1 cellular context compared by ENCODE assay signal in genomic region chr7:1101580-1102431, GRCh38.
TF ChIP-seq lines count a peak whose summit lies in the region.

No MANE protein-coding gene starts in this region.

TF ChIP-seq in HepG2, 621 proteins besides CTCF, POLR2A, EP300 and RAD21 (continued from another document and continues in another):
- TF ChIP-seq, protein P1, sequence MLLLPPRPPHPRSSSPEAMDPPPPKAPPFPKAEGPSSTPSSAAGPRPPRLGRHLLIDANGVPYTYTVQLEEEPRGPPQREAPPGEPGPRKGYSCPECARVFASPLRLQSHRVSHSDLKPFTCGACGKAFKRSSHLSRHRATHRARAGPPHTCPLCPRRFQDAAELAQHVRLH (CRISPR knock-in tag; IDR thresholded peaks at IDR 0.05; ENCODE audit: borderline replicate concordance, low read depth), result no peak
- TF ChIP-seq RERE (CRISPR knock-in tag; IDR thresholded peaks at IDR 0.05; ENCODE audit: low read depth) (no peak), ZBTB20 (CRISPR knock-in tag; IDR thresholded peaks at IDR 0.05; ENCODE audit: borderline replicate concordance, low read depth) (no peak; the same call in 1 of the 2 replicates), ZNF264 (CRISPR knock-in tag; IDR thresholded peaks at IDR 0.05) (0 out of 2 replicates have a peak, but pooled peaks have one; percentile 46), MAFG (CRISPR knock-in tag; IDR thresholded peaks at IDR 0.05) (no peak), ZBTB38 (CRISPR knock-in tag; IDR thresholded peaks at IDR 0.05) (peak; percentile 97), MYC (CRISPR knock-in tag; IDR thresholded peaks at IDR 0.05; ENCODE audit: borderline replicate concordance) (peak; percentile 66; the same call in 1 of the 2 replicates), RXRA (CRISPR knock-in tag; IDR thresholded peaks at IDR 0.05) (peak; percentile 37; the same call in 1 of the 2 replicates), SAP130 (CRISPR knock-in tag; IDR thresholded peaks at IDR 0.05; ENCODE audit: low read depth) (peak; percentile 45), ZNF557 (CRISPR knock-in tag; IDR thresholded peaks at IDR 0.05) (no peak), ZNF256 (CRISPR knock-in tag; conservative IDR thresholded peaks at IDR 0.05) (no peak), ZNF382 (CRISPR knock-in tag; IDR thresholded peaks at IDR 0.05; ENCODE audit: borderline replicate concordance) (no peak), HOMEZ (CRISPR knock-in tag; IDR thresholded peaks at IDR 0.05; ENCODE audit: low read depth) (no peak), ZNF75D (CRISPR knock-in tag; IDR thresholded peaks at IDR 0.05; ENCODE audit: borderline replicate concordance) (no peak), ZNF720 (CRISPR knock-in tag; IDR thresholded peaks at IDR 0.05) (no peak), MNT (IDR thresholded peaks at IDR 0.05) (0 out of 2 replicates have a peak, but pooled peaks have one; percentile 9), ADNP (CRISPR knock-in tag; IDR thresholded peaks at IDR 0.05) (no peak), MED8 (CRISPR knock-in tag; IDR thresholded peaks at IDR 0.05; ENCODE audit: insufficient replicate concordance) (no peak), U2AF2 (IDR thresholded peaks at IDR 0.05; ENCODE audit: low read depth, low read length) (0 out of 2 replicates have a peak, but pooled peaks have one; percentile 26), HNRNPLL (IDR thresholded peaks at IDR 0.05; ENCODE audit: low read depth, low read length, poor library complexity, severe bottlenecking) (no peak), ZNF577 (CRISPR knock-in tag; IDR thresholded peaks at IDR 0.05; ENCODE audit: borderline replicate concordance, low read depth) (no peak), FLYWCH1 (CRISPR knock-in tag; IDR thresholded peaks at IDR 0.05) (no peak), SIN3A (IDR thresholded peaks at IDR 0.05; ENCODE audit: borderline replicate concordance, low read depth, low read length) (no peak), SNRNP70 (IDR thresholded peaks at IDR 0.05; ENCODE audit: low read depth, low read length) (no peak), ZBTB1 (CRISPR knock-in tag; IDR thresholded peaks at IDR 0.05; ENCODE audit: borderline replicate concordance) (no peak), PCBP2 (optimal IDR thresholded peaks at IDR 0.05; ENCODE audit: low read depth, low read length, poor library complexity, severe bottlenecking) (no peak), ELF1 (CRISPR knock-in tag; IDR thresholded peaks at IDR 0.05) (no peak), ASH2L (IDR thresholded peaks at IDR 0.05; ENCODE audit: insufficient read length, low read depth, low read length) (no peak), CREM (IDR thresholded peaks at IDR 0.05) (no peak), CREM (CRISPR knock-in tag; IDR thresholded peaks at IDR 0.05) (no peak), ZNF746 (CRISPR knock-in tag; IDR thresholded peaks at IDR 0.05) (no peak), ZNF878 (CRISPR knock-in tag; IDR thresholded peaks at IDR 0.05) (0 out of 2 replicates have a peak, but pooled peaks have one; percentile 16), ZNF510 (CRISPR knock-in tag; IDR thresholded peaks at IDR 0.05; ENCODE audit: low read depth) (no peak), ZNF639 (CRISPR knock-in tag; conservative IDR thresholded peaks at IDR 0.05) (no peak), ZNF274 (CRISPR knock-in tag; IDR thresholded peaks at IDR 0.05) (no peak), NFKBIZ (CRISPR knock-in tag; IDR thresholded peaks at IDR 0.05) (no peak), CENPT (CRISPR knock-in tag; IDR thresholded peaks at IDR 0.05; ENCODE audit: low read depth) (no peak), CBFB (CRISPR knock-in tag; IDR thresholded peaks at IDR 0.05) (no peak)
- TF ChIP-seq, protein P2, sequence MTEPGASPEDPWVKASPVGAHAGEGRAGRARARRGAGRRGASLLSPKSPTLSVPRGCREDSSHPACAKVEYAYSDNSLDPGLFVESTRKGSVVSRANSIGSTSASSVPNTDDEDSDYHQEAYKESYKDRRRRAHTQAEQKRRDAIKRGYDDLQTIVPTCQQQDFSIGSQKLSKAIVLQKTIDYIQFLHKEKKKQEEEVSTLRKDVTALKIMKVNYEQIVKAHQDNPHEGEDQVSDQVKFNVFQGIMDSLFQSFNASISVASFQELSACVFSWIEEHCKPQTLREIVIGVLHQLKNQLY (CRISPR knock-in tag; IDR thresholded peaks at IDR 0.05), result no peak
- TF ChIP-seq, protein P3, sequence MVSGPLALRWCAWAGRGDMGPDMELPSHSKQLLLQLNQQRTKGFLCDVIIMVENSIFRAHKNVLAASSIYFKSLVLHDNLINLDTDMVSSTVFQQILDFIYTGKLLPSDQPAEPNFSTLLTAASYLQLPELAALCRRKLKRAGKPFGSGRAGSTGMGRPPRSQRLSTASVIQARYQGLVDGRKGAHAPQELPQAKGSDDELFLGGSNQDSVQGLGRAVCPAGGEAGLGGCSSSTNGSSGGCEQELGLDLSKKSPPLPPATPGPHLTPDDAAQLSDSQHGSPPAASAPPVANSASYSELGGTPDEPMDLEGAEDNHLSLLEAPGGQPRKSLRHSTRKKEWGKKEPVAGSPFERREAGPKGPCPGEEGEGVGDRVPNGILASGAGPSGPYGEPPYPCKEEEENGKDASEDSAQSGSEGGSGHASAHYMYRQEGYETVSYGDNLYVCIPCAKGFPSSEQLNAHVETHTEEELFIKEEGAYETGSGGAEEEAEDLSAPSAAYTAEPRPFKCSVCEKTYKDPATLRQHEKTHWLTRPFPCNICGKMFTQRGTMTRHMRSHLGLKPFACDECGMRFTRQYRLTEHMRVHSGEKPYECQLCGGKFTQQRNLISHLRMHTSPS (CRISPR knock-in tag; IDR thresholded peaks at IDR 0.05; ENCODE audit: low read depth), result peak; percentile 90
- TF ChIP-seq, protein P4, sequence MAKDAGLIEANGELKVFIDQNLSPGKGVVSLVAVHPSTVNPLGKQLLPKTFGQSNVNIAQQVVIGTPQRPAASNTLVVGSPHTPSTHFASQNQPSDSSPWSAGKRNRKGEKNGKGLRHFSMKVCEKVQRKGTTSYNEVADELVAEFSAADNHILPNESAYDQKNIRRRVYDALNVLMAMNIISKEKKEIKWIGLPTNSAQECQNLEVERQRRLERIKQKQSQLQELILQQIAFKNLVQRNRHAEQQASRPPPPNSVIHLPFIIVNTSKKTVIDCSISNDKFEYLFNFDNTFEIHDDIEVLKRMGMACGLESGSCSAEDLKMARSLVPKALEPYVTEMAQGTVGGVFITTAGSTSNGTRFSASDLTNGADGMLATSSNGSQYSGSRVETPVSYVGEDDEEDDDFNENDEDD (CRISPR knock-in tag; IDR thresholded peaks at IDR 0.05; ENCODE audit: borderline replicate concordance), result no peak; the same call in 1 of the 2 replicates
- TF ChIP-seq, protein P5, sequence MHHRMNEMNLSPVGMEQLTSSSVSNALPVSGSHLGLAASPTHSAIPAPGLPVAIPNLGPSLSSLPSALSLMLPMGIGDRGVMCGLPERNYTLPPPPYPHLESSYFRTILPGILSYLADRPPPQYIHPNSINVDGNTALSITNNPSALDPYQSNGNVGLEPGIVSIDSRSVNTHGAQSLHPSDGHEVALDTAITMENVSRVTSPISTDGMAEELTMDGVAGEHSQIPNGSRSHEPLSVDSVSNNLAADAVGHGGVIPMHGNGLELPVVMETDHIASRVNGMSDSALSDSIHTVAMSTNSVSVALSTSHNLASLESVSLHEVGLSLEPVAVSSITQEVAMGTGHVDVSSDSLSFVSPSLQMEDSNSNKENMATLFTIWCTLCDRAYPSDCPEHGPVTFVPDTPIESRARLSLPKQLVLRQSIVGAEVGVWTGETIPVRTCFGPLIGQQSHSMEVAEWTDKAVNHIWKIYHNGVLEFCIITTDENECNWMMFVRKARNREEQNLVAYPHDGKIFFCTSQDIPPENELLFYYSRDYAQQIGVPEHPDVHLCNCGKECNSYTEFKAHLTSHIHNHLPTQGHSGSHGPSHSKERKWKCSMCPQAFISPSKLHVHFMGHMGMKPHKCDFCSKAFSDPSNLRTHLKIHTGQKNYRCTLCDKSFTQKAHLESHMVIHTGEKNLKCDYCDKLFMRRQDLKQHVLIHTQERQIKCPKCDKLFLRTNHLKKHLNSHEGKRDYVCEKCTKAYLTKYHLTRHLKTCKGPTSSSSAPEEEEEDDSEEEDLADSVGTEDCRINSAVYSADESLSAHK (CRISPR knock-in tag; IDR thresholded peaks at IDR 0.05; ENCODE audit: borderline replicate concordance), result no peak
